Comparison of ENCODE assay signal across 8 cellular contexts in genomic region chr19:38952395-38953165, GRCh38. TPM values are rescaled to one million over a fixed set of nuclear protein-coding genes. Genes with fewer than 3 reads are reported as not detected.
DNase-seq lines count a peak whose midpoint lies in the region; ATAC-seq, FAIRE-seq and TF ChIP-seq lines count a peak whose summit lies in the region.

No MANE protein-coding gene starts in this region.

- no peaks in the 10 kb centered on the region for H3K9me3 ChIP-seq in body of pancreas

- intact Hi-C loops in CD14-positive monocyte (cut with micrococcal nuclease), result no loop called here
- intact Hi-C loops in body of pancreas (cut with DNase I), result no loop called here

- H3K27me3 Mint-ChIP-seq in CD14-positive monocyte (ENCODE audit: low read depth in 3 of 3) (peaks cover 30 to 52% (median 44%) of the 10 kb centered on the region in 3 donors), nephron (ENCODE audit: low read depth) (peaks cover 3% of the 10 kb centered on the region)

- 44 to 50% methylated on average over 13 of the region's 13 CpGs for WGBS in body of pancreas, 2 donors

- H3K4me1 Mint-ChIP-seq in CD14-positive monocyte (peaks cover 11% of the 10 kb centered on the region), nephron (peaks cover 11% of the 10 kb centered on the region)

- DNase-seq in CD14-positive monocyte (ENCODE audit: low spot score) (no peak), GM12891 (ENCODE audit: insufficient read length, low spot score) (peak; percentile 49), NCI-H446 (lab: John Stamatoyannopoulos, UW) (peak; percentile 23 to 59), body of pancreas (peak; percentile 26 to 59 (median 48)), RWPE1 (ENCODE audit: low spot score) (no peak), cerebellar nuclear complex (lab: John Stamatoyannopoulos, UW) (no peak)

- peak; percentile 40 for FAIRE-seq in GM12891 (lab: Jason Lieb, UNC)

- H3K27ac Mint-ChIP-seq in CD14-positive monocyte, result no peak overlapping the region
- peak overlapping the region; percentile 72 to 96 (median 89) for H3K27ac Mint-ChIP-seq in nephron

- H3K9me3 Mint-ChIP-seq in CD14-positive monocyte (peaks cover 0 to 10% (median 8%) of the 10 kb centered on the region in 7 donors), nephron (no peaks in the 10 kb centered on the region)

- peaks cover 21% of the 10 kb centered on the region for H3K4me1 ChIP-seq in body of pancreas

- H3K27me3 ChIP-seq in body of pancreas, result no peaks in the 10 kb centered on the region

- peak; percentile 64 for ATAC-seq in body of pancreas
- ATAC-seq in HG03378 (IDR thresholded peaks at IDR 0.05; ENCODE audit: unreplicated experiment), result no peak

- H3K36me3 Mint-ChIP-seq in CD14-positive monocyte, result no peaks in the 10 kb centered on the region
- H3K36me3 Mint-ChIP-seq in nephron (ENCODE audit: low read depth), result peaks cover 38% of the 10 kb centered on the region

- TF ChIP-seq CTCF in CD14-positive monocyte (IDR thresholded peaks at IDR 0.05), result peak; percentile 31
- peak in 6 of 7 experiments; percentile 21 to 84 (median 55) for TF ChIP-seq CTCF in body of pancreas (IDR thresholded peaks at IDR 0.05)
- TF ChIP-seq CTCF in nephron (IDR thresholded peaks at IDR 0.05; ENCODE audit: unreplicated experiment in 3 of 3), result peak; percentile 40 to 59 (median 43)
- TF ChIP-seq CTCF in RWPE1 (conservative IDR thresholded peaks at IDR 0.05; ENCODE audit: low read depth), result no peak

- CTCF ChIA-PET in RWPE1 (lab: Yijun Ruan, JAX), result interaction anchor here (0.7 to 1.4 kb wide), 2 partner anchors 10 to 159 kb away, joined by 3 to 4 read pairs; no protein-coding TSS in a partner anchor

- POLR2A ChIA-PET in RWPE1 (lab: Yijun Ruan, JAX; ENCODE audit: low non-redundant PET), result no interaction called here

- peak overlapping the region in 1 of 2 donors; percentile 11 for H3K4me3 Mint-ChIP-seq in CD14-positive monocyte
- peak overlapping the region; percentile 3 to 64 (median 54) for H3K4me3 Mint-ChIP-seq in nephron

- TF ChIP-seq POLR2A in GM12891 (IDR thresholded peaks at IDR 0.05; ENCODE audit: low read depth, low read length) (no peak), body of pancreas (IDR thresholded peaks at IDR 0.05) (peak in 1 of 3 donors; percentile 11)

- no peaks in the 10 kb centered on the region for H3K36me3 ChIP-seq in body of pancreas (replicated peaks in 1 of 2; ENCODE audit: insufficient read depth in 1 of 2, low read depth in 2 of 2)

- no peak overlapping the region for H3K4me3 ChIP-seq in body of pancreas

- peak overlapping the region; percentile 39 to 57 (median 44) for H3K27ac ChIP-seq in body of pancreas
- no peak overlapping the region for H3K27ac ChIP-seq in RWPE1

TF ChIP-seq in GM12891, 5 proteins besides CTCF, POLR2A, EP300 and RAD21:
- TF ChIP-seq POU2F2 (IDR thresholded peaks at IDR 0.05; ENCODE audit: low read depth, low read length) (no peak), PAX5 (IDR thresholded peaks at IDR 0.05; ENCODE audit: insufficient read depth, low read length, severe bottlenecking) (no peak), SPI1 (IDR thresholded peaks at IDR 0.05; ENCODE audit: low read depth, low read length) (no peak), POLR2AphosphoS5 (IDR thresholded peaks at IDR 0.05; ENCODE audit: low read depth, low read length) (no peak), TAF1 (IDR thresholded peaks at IDR 0.05; ENCODE audit: low read depth, low read length) (no peak)
TF ChIP-seq in GM12891: peak in this region for 0.

RNA-seq across cellular contexts. Expression of gene MRPS12, which starts 21.8 kb away (rescaled TPM):
- 10 to 100 TPM; 73.0 to 81.5 TPM for polyA plus RNA-seq in CD14-positive monocyte
- 59.8 TPM for polyA plus RNA-seq in GM12891 (2012; ENCODE audit: low read depth, missing spikeins)
- total RNA-seq in body of pancreas, result 10 to 100 TPM; 16.6 to 16.8 TPM

RNA-seq across cellular contexts. Expression of gene SARS2, which starts 22.0 kb away (rescaled TPM):
- 1 to 10 TPM; 8.1 to 8.3 TPM for polyA plus RNA-seq in CD14-positive monocyte
- 25.4 TPM for polyA plus RNA-seq in GM12891 (2012; ENCODE audit: low read depth, missing spikeins)
- total RNA-seq in body of pancreas, result 10 to 100 TPM; 25.2 to 34.6 TPM

RNA-seq across cellular contexts. Expression of gene FBXO17, which starts 23.0 kb away (rescaled TPM):
- not detected for polyA plus RNA-seq in CD14-positive monocyte
- 0.42 TPM for polyA plus RNA-seq in GM12891 (2012; ENCODE audit: low read depth, missing spikeins)
- 10 to 100 TPM; 18.8 to 25.2 TPM for total RNA-seq in body of pancreas

RNA-seq across cellular contexts. Expression of gene CCER2, which starts 40.6 kb away (rescaled TPM):
- polyA plus RNA-seq in CD14-positive monocyte, result not detected
- polyA plus RNA-seq in GM12891 (2012; ENCODE audit: low read depth, missing spikeins), result 1.2 TPM
- total RNA-seq in body of pancreas, result not detected

RNA-seq across cellular contexts. Expression of gene NFKBIB, which starts 52.8 kb away (rescaled TPM):
- 1 to 10 TPM; 6.7 to 9.0 TPM for polyA plus RNA-seq in CD14-positive monocyte
- 32.2 TPM for polyA plus RNA-seq in GM12891 (2012; ENCODE audit: low read depth, missing spikeins)
- 10 to 100 TPM in 1 of 2 donors, 1 to 10 TPM in 1; 7.8 to 28.3 TPM for total RNA-seq in body of pancreas

Comparison
In these comparisons a context has a peak if more than half of its experiments do, and no peak if none do; other contexts are left out.
1. DNase-seq: peak in GM12891 (single experiment), NCI-H446 (2 of 2) and body of pancreas (4 of 4); none in CD14-positive monocyte (single experiment), RWPE1 (single experiment) and cerebellar nuclear complex (0 of 2).
2. H3K27ac Mint-ChIP-seq: peak in nephron (3 of 3); none in CD14-positive monocyte (0 of 7).